Comparison of ENCODE assay signal across 22 cellular contexts in genomic region chr14:91458612-91459011, GRCh38. TPM values are rescaled to one million over a fixed set of nuclear protein-coding genes. Genes with fewer than 3 reads are reported as not detected.
DNase-seq lines count a peak whose midpoint lies in the region; ATAC-seq and TF ChIP-seq lines count a peak whose summit lies in the region.
"Had no signal": no experiment of that assay in that cellular context is flagged by ENCODE, and none has a peak within 500 bp of the region (broad histone marks: within the 10 kb centered on the region; RNA-seq: fewer than 3 reads in every experiment).

No MANE protein-coding gene starts in this region.

- no peaks in the 10 kb centered on the region for H3K27me3 ChIP-seq in CD4-positive, alpha-beta T cell (ENCODE audit: control insufficient read depth, insufficient read depth, low read length)
- H3K27me3 ChIP-seq: BLaER1 treated with 17β-estradiol and CSF1 and Interleukin-3, amounts not matched to agents 10 nM and 100 nM; SJSA1 had no signal

- no peak for ATAC-seq in activated CD8-positive, alpha-beta T cell treated with anti-CD3 and anti-CD28 coated beads for 36 hours
- no peak for ATAC-seq in activated CD8-positive, alpha-beta T cell treated with anti-CD3 and anti-CD28 coated beads, Interleukin-2, amount 10 ng/mL, durations not matched to agents 7 days and 5 days
- ATAC-seq in CD4-positive, alpha-beta T cell (ENCODE audit: poor library complexity), result no peak
- ATAC-seq in activated naive CD8-positive, alpha-beta T cell treated with anti-CD3 and anti-CD28 coated beads, Interleukin-2, amount 50 U/mL, for 24 hours, result no peak
- no peak for ATAC-seq in naive thymus-derived CD8-positive, alpha-beta T cell
- ATAC-seq in GM19328 (IDR thresholded peaks at IDR 0.05; ENCODE audit: unreplicated experiment), result no peak
- ATAC-seq: CD8-positive, alpha-beta T cell; HCT116; Right ventricle myocardium inferior had no signal

- H3K27ac ChIP-seq in CD4-positive, alpha-beta T cell (ENCODE audit: low read depth, low read length), result no peak overlapping the region
- H3K27ac ChIP-seq: BLaER1 treated with 17β-estradiol and CSF1 and Interleukin-3, amounts not matched to agents 10 nM and 100 nM; SJSA1 had no signal

- peak overlapping the region; percentile 28 for H3K27ac Mint-ChIP-seq in activated CD8-positive, alpha-beta T cell treated with anti-CD3 and anti-CD28 coated beads for 36 hours
- no peak overlapping the region for H3K27ac Mint-ChIP-seq in activated CD8-positive, alpha-beta T cell treated with anti-CD3 and anti-CD28 coated beads, Interleukin-2, amount 10 ng/mL, durations not matched to agents 7 days and 5 days
- peak overlapping the region; percentile 42 for H3K27ac Mint-ChIP-seq in CD4-positive, alpha-beta T cell
- H3K27ac Mint-ChIP-seq in activated naive CD8-positive, alpha-beta T cell treated with anti-CD3 and anti-CD28 coated beads, Interleukin-2, amount 50 U/mL, for 24 hours, result peak overlapping the region; percentile 16
- peak overlapping the region in 6 of 10 donors; percentile 26 to 63 (median 52) for H3K27ac Mint-ChIP-seq in naive thymus-derived CD8-positive, alpha-beta T cell
- H3K27ac Mint-ChIP-seq: CD8-positive, alpha-beta T cell had no signal

- H3K4me3 Mint-ChIP-seq in activated CD8-positive, alpha-beta T cell treated with anti-CD3 and anti-CD28 coated beads for 36 hours, result no peak overlapping the region
- H3K4me3 Mint-ChIP-seq in activated CD8-positive, alpha-beta T cell treated with anti-CD3 and anti-CD28 coated beads, Interleukin-2, amount 10 ng/mL, durations not matched to agents 7 days and 5 days, result no peak overlapping the region
- H3K4me3 Mint-ChIP-seq in CD4-positive, alpha-beta T cell, result no peak overlapping the region
- no peak overlapping the region for H3K4me3 Mint-ChIP-seq in activated naive CD8-positive, alpha-beta T cell treated with anti-CD3 and anti-CD28 coated beads, Interleukin-2, amount 50 U/mL, for 24 hours
- H3K4me3 Mint-ChIP-seq in naive thymus-derived CD8-positive, alpha-beta T cell, result no peak overlapping the region
- H3K4me3 Mint-ChIP-seq: CD8-positive, alpha-beta T cell had no signal

- intact Hi-C loops in activated CD8-positive, alpha-beta T cell treated with anti-CD3 and anti-CD28 coated beads for 36 hours (cut with micrococcal nuclease), result no loop called here
- intact Hi-C loops in CD4-positive, alpha-beta T cell (cut with DNase I, micrococcal nuclease), result no loop called here

- TF ChIP-seq CTCF in activated CD8-positive, alpha-beta T cell treated with anti-CD3 and anti-CD28 coated beads for 36 hours (IDR thresholded peaks at IDR 0.05), result no peak
- no peak for TF ChIP-seq CTCF in CD4-positive, alpha-beta T cell (IDR thresholded peaks at IDR 0.05)

- DNase-seq in activated CD8-positive, alpha-beta T cell treated with anti-CD3 and anti-CD28 coated beads for 36 hours, result no peak
- DNase-seq in activated CD8-positive, alpha-beta T cell treated with anti-CD3 and anti-CD28 coated beads, Interleukin-2, amount 10 ng/mL, durations not matched to agents 7 days and 5 days, result no peak
- no peak for DNase-seq in CD4-positive, alpha-beta T cell
- no peak for DNase-seq in activated naive CD8-positive, alpha-beta T cell treated with anti-CD3 and anti-CD28 coated beads, Interleukin-2, amount 50 U/mL, for 24 hours
- DNase-seq in naive thymus-derived CD8-positive, alpha-beta T cell, result no peak
- DNase-seq in KBM-7, result no peak
- DNase-seq: 8988T; CD8-positive, alpha-beta T cell; GOT3; IMR-90; Kasumi-1; NCI-H1694; NCI-H2081; NCI-H2171; NCI-H345; NCI-H524; OCI-M1 had no signal

- in situ Hi-C loops in KBM-7 (cut with MboI; ENCODE audit: low pct_unique_long_range_greater_than_20kb, low sequenced_read_pairs), result no loop called here

- peaks cover 59% of the 10 kb centered on the region for H3K36me3 Mint-ChIP-seq in activated CD8-positive, alpha-beta T cell treated with anti-CD3 and anti-CD28 coated beads for 36 hours (ENCODE audit: low read depth)
- peaks cover 74% of the 10 kb centered on the region for H3K36me3 Mint-ChIP-seq in activated CD8-positive, alpha-beta T cell treated with anti-CD3 and anti-CD28 coated beads, Interleukin-2, amount 10 ng/mL, durations not matched to agents 7 days and 5 days (ENCODE audit: low read depth)
- H3K36me3 Mint-ChIP-seq in CD4-positive, alpha-beta T cell (ENCODE audit: low read depth), result peaks cover 83% of the 10 kb centered on the region
- peaks cover 82% of the 10 kb centered on the region for H3K36me3 Mint-ChIP-seq in activated naive CD8-positive, alpha-beta T cell treated with anti-CD3 and anti-CD28 coated beads, Interleukin-2, amount 50 U/mL, for 24 hours (ENCODE audit: low read depth)
- peaks cover 0 to 81% (median 18%) of the 10 kb centered on the region in 3 donors for H3K36me3 Mint-ChIP-seq in naive thymus-derived CD8-positive, alpha-beta T cell

- CTCF ChIA-PET in activated CD8-positive, alpha-beta T cell treated with anti-CD3 and anti-CD28 coated beads for 36 hours (lab: Charles Lee), result interaction anchor here (0.6 kb wide), 1 partner anchor 923 kb away, joined by 3 read pairs; no protein-coding TSS in a partner anchor
- CTCF ChIA-PET in activated CD8-positive, alpha-beta T cell treated with anti-CD3 and anti-CD28 coated beads, Interleukin-2, amount 10 ng/mL, durations not matched to agents 7 days and 5 days (lab: Charles Lee), result no interaction called here
- CTCF ChIA-PET in CD4-positive, alpha-beta T cell (lab: Charles Lee), result no interaction called here

- H3K27me3 Mint-ChIP-seq in activated CD8-positive, alpha-beta T cell treated with anti-CD3 and anti-CD28 coated beads for 36 hours, result no peaks in the 10 kb centered on the region
- no peaks in the 10 kb centered on the region for H3K27me3 Mint-ChIP-seq in activated CD8-positive, alpha-beta T cell treated with anti-CD3 and anti-CD28 coated beads, Interleukin-2, amount 10 ng/mL, durations not matched to agents 7 days and 5 days (ENCODE audit: low read depth)
- H3K27me3 Mint-ChIP-seq in CD4-positive, alpha-beta T cell, result no peaks in the 10 kb centered on the region
- H3K27me3 Mint-ChIP-seq in activated naive CD8-positive, alpha-beta T cell treated with anti-CD3 and anti-CD28 coated beads, Interleukin-2, amount 50 U/mL, for 24 hours, result no peaks in the 10 kb centered on the region
- H3K27me3 Mint-ChIP-seq in naive thymus-derived CD8-positive, alpha-beta T cell, result no peaks in the 10 kb centered on the region

- no peaks in the 10 kb centered on the region for H3K9me3 ChIP-seq in CD4-positive, alpha-beta T cell (ENCODE audit: control insufficient read depth, low read length)
- H3K9me3 ChIP-seq: BLaER1 treated with 17β-estradiol and CSF1 and Interleukin-3, amounts not matched to agents 10 nM and 100 nM; SJSA1 had no signal

- POLR2A ChIA-PET in activated CD8-positive, alpha-beta T cell treated with anti-CD3 and anti-CD28 coated beads for 36 hours (lab: Charles Lee), result no interaction called here
- POLR2A ChIA-PET in activated CD8-positive, alpha-beta T cell treated with anti-CD3 and anti-CD28 coated beads, Interleukin-2, amount 10 ng/mL, durations not matched to agents 7 days and 5 days (lab: Charles Lee), result no interaction called here
- POLR2A ChIA-PET in CD4-positive, alpha-beta T cell (lab: Charles Lee), result no interaction called here
- POLR2A ChIA-PET in naive thymus-derived CD8-positive, alpha-beta T cell (lab: Charles Lee), result no interaction called here

- H3K9me3 Mint-ChIP-seq in activated CD8-positive, alpha-beta T cell treated with anti-CD3 and anti-CD28 coated beads for 36 hours, result no peaks in the 10 kb centered on the region
- H3K9me3 Mint-ChIP-seq in activated CD8-positive, alpha-beta T cell treated with anti-CD3 and anti-CD28 coated beads, Interleukin-2, amount 10 ng/mL, durations not matched to agents 7 days and 5 days (ENCODE audit: insufficient read depth), result no peaks in the 10 kb centered on the region
- no peaks in the 10 kb centered on the region for H3K9me3 Mint-ChIP-seq in CD4-positive, alpha-beta T cell
- H3K9me3 Mint-ChIP-seq in activated naive CD8-positive, alpha-beta T cell treated with anti-CD3 and anti-CD28 coated beads, Interleukin-2, amount 50 U/mL, for 24 hours, result no peaks in the 10 kb centered on the region
- no peaks in the 10 kb centered on the region for H3K9me3 Mint-ChIP-seq in naive thymus-derived CD8-positive, alpha-beta T cell
- H3K9me3 Mint-ChIP-seq: CD8-positive, alpha-beta T cell had no signal

- H3K4me1 Mint-ChIP-seq in activated CD8-positive, alpha-beta T cell treated with anti-CD3 and anti-CD28 coated beads for 36 hours (ENCODE audit: low read depth), result peaks cover 33% of the 10 kb centered on the region
- H3K4me1 Mint-ChIP-seq in activated CD8-positive, alpha-beta T cell treated with anti-CD3 and anti-CD28 coated beads, Interleukin-2, amount 10 ng/mL, durations not matched to agents 7 days and 5 days (ENCODE audit: low read depth), result peaks cover 24% of the 10 kb centered on the region
- H3K4me1 Mint-ChIP-seq in CD4-positive, alpha-beta T cell (ENCODE audit: low read depth), result peaks cover 25% of the 10 kb centered on the region
- peaks cover 31% of the 10 kb centered on the region for H3K4me1 Mint-ChIP-seq in activated naive CD8-positive, alpha-beta T cell treated with anti-CD3 and anti-CD28 coated beads, Interleukin-2, amount 50 U/mL, for 24 hours
- H3K4me1 Mint-ChIP-seq in naive thymus-derived CD8-positive, alpha-beta T cell, result peaks cover 15 to 25% (median 23%) of the 10 kb centered on the region in 4 donors

RNA-seq across cellular contexts. Expression of gene CCDC88C, which starts 41.0 kb away (rescaled TPM):
- total RNA-seq in activated CD8-positive, alpha-beta T cell treated with anti-CD3 and anti-CD28 coated beads for 36 hours, result 10 to 100 TPM; 83.6 to 87.8 TPM
- 100 to 1,000 TPM; 147 to 153 TPM for total RNA-seq in activated CD8-positive, alpha-beta T cell treated with anti-CD3 and anti-CD28 coated beads, Interleukin-2, amount 10 ng/mL, durations not matched to agents 7 days and 5 days
- total RNA-seq in CD4-positive, alpha-beta T cell, result 100 to 1,000 TPM; 269 to 287 TPM
- 100 to 1,000 TPM; 300 to 322 TPM for total RNA-seq in naive thymus-derived CD8-positive, alpha-beta T cell
- polyA plus RNA-seq in naive thymus-derived CD8-positive, alpha-beta T cell, result 10 to 100 TPM; 23.4 to 41.9 (median 24.0) TPM
- total RNA-seq: SJSA1 had no signal

RNA-seq across cellular contexts. Expression of gene PPP4R3A, which starts 51.5 kb away (rescaled TPM):
- total RNA-seq in activated CD8-positive, alpha-beta T cell treated with anti-CD3 and anti-CD28 coated beads for 36 hours, result 100 to 1,000 TPM; 106 to 111 TPM
- 100 to 1,000 TPM; 121 to 129 TPM for total RNA-seq in activated CD8-positive, alpha-beta T cell treated with anti-CD3 and anti-CD28 coated beads, Interleukin-2, amount 10 ng/mL, durations not matched to agents 7 days and 5 days
- 100 to 1,000 TPM; 189 to 205 TPM for total RNA-seq in CD4-positive, alpha-beta T cell
- 100 to 1,000 TPM; 197 to 208 TPM for total RNA-seq in naive thymus-derived CD8-positive, alpha-beta T cell
- 100 to 1,000 TPM in 1 of 3 donors, 10 to 100 TPM in 2; 73.8 to 121 (median 75.3) TPM for polyA plus RNA-seq in naive thymus-derived CD8-positive, alpha-beta T cell
